ENCODE assay signal across 1 cellular context in the genomic region with DNA sequence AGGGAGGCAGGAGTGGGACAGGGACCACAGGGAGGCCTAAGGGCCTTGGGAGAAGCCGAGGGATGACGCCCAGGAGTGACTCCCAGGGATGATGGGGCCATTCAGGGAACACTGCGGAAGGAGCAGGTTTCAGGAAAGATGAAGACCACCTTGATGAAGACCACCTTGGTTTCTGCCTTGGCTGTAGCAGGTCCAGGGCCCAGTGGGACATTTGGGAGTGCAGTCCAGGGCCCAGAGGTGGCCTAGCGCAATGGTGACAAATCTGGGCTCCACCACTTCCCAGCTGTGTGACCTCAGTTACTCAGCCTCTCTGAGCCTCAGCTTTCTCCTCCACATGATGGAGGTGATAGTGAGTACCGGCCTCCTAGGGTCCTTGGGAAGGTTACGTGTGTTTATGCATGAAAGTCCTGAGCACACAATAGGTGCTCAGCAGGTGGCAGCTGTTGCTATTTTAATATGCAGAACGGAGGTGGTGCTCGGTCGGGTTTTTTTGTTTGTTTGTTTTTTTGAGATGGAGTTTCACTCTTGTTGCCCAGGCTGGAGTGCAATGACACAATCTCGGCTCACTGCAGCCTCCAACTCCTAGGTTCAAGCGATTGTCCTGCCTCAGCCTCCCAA.
TF ChIP-seq lines count a peak whose summit lies in the region.

No MANE protein-coding gene starts in this region.

TF ChIP-seq in IMR-90, 13 proteins besides CTCF, POLR2A, EP300 and RAD21:
- TF ChIP-seq USF2 (IDR thresholded peaks at IDR 0.05; ENCODE audit: low read depth, low read length), result no peak
- no peak for TF ChIP-seq RCOR1 (IDR thresholded peaks at IDR 0.05; ENCODE audit: insufficient replicate concordance, low read length)
- TF ChIP-seq ELK1 (IDR thresholded peaks at IDR 0.05; ENCODE audit: borderline replicate concordance, low read depth, low read length), result no peak
- TF ChIP-seq FOS (IDR thresholded peaks at IDR 0.05; ENCODE audit: low read depth, low read length), result no peak
- no peak for TF ChIP-seq CEBPB (IDR thresholded peaks at IDR 0.05; ENCODE audit: low read depth, low read length)
- no peak for TF ChIP-seq CHD1 (IDR thresholded peaks at IDR 0.05; ENCODE audit: low read depth, low read length)
- TF ChIP-seq BHLHE40 (IDR thresholded peaks at IDR 0.05; ENCODE audit: low read depth, low read length), result no peak
- no peak for TF ChIP-seq MXI1 (IDR thresholded peaks at IDR 0.05; ENCODE audit: borderline replicate concordance, low read depth, low read length)
- TF ChIP-seq SMC3 (IDR thresholded peaks at IDR 0.05; ENCODE audit: low read depth, low read length), result no peak
- TF ChIP-seq RFX5 (IDR thresholded peaks at IDR 0.05; ENCODE audit: low read depth, low read length), result no peak
- no peak for TF ChIP-seq MAZ (IDR thresholded peaks at IDR 0.05; ENCODE audit: borderline replicate concordance, low read depth, low read length)
- no peak for TF ChIP-seq MAFK (IDR thresholded peaks at IDR 0.05; ENCODE audit: low read depth, low read length)
- no peak for TF ChIP-seq NFE2L2 (IDR thresholded peaks at IDR 0.05; ENCODE audit: low read depth, low read length)
TF ChIP-seq in IMR-90: peak in this region for 0.
